ENCODE assay signal across 8 cellular contexts in the genomic region with DNA sequence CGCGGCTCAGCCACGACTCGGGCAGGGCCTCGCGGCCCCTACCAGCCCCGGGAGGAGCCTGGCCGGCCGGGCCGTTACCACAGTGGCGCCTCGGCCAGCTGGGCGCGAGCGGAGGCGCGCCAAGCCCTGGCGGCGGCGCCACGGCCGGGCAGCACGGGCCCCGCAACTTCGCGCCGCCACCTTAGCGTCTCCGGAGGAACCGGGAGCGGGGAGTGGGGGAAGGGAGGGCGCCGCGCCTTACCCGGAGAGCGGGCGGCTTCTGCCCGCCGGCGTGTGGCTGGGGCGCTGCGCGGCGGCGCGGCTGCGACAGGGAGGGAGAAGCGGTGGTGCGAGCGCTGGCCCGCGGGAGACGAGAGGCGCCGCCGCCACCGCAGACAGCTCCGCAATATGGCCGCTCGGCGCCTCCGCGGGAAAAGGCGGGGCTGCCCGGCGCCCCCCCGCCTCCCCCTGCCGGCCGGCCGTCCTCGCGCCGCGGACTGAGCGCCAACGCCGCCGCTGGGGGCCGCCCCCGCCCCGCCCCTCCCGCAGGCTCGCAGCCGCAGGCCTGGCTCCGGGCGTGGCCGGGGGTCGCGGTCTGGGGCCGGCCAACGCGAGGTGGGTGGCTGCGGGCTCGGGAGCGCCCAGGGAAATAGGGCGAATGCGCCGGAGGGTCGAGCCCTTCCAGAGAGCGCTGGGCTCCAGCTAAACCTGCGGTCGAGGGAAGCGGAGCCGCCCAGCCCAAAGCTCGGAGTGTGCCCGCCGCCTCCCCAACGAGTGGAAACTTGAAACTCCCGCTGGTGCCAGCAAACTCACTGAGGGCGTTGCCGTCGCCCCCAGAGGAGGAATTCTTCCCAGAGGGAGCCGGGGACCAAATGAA. TPM values are rescaled to one million over a fixed set of nuclear protein-coding genes. Genes with fewer than 3 reads are reported as not detected.
A peak's percentile ranks its signal among the peaks of the same experiment; 100 is the strongest.
DNase-seq lines count a peak whose midpoint lies in the region; ATAC-seq, FAIRE-seq and TF ChIP-seq lines count a peak whose summit lies in the region.

RDX (minus strand) TSS at position 389 of the 856 bp plus-strand sequence. CDS start 16,922 bp downstream, outside the sequence.

- peak within 1 kb of the TSS; percentile 80 for H3K4me2 ChIP-seq in neural progenitor cell

- peaks cover 30% of the 10 kb centered on the region for H3K4me1 Mint-ChIP-seq in neural progenitor cell

- H3K4me3 ChIP-seq in neural progenitor cell: peak within 1 kb of the TSS; percentile 100

- H3K9me3 Mint-ChIP-seq in neural progenitor cell: peaks cover 2% of the 10 kb centered on the region

- H3K4me1 ChIP-seq in neural progenitor cell: peaks cover 29% of the 10 kb centered on the region

- peaks cover 46% of the 10 kb centered on the region for H4K20me1 ChIP-seq in neural progenitor cell (ENCODE audit: low read depth)

- peak; percentile 83 for DNase-seq in EH (ENCODE audit: low read depth)
- peak; percentile 52 for DNase-seq in HuH-7.5 (ENCODE audit: low spot score)
- DNase-seq in SHP77 treated with DMSO at 0.1 percent for 48 hours (lab: John Stamatoyannopoulos, UW): peak; percentile 35
- DNase-seq in activated naive CD4-positive, alpha-beta T cell (lab: John Stamatoyannopoulos, UW): peak in 3 of 4 experiments; percentile 7 to 45 (median 9)
- DNase-seq in frontal cortex (ENCODE audit: low spot score in 2 of 2): peak; percentile 91 to 96
- DNase-seq in neural progenitor cell (ENCODE audit: low spot score): peak; percentile 94
- peak; percentile 67 for DNase-seq in superior temporal gyrus (ENCODE audit: extremely low spot score)

- no peak for TF ChIP-seq CTCF in neural progenitor cell (IDR thresholded peaks at IDR 0.05)

- H3K27me3 Mint-ChIP-seq in neural progenitor cell (ENCODE audit: insufficient read depth, low read depth): peaks cover 4% of the 10 kb centered on the region

- H3K27me3 ChIP-seq in neural progenitor cell: no peaks in the 10 kb centered on the region

- peak within 1 kb of the TSS; percentile 78 for H3K27ac Mint-ChIP-seq in neural progenitor cell

- peaks cover 2% of the 10 kb centered on the region for H3K36me3 Mint-ChIP-seq in neural progenitor cell

- H3K36me3 ChIP-seq in neural progenitor cell: no peaks in the 10 kb centered on the region

- H3K27ac ChIP-seq in neural progenitor cell: peak within 1 kb of the TSS; percentile 97

- H3F3A ChIP-seq in neural progenitor cell (ENCODE audit: low read depth): peaks cover 15% of the 10 kb centered on the region

- peak within 1 kb of the TSS; percentile 95 for H3K4me3 Mint-ChIP-seq in neural progenitor cell

- no peaks in the 10 kb centered on the region for H3K9me3 ChIP-seq in neural progenitor cell (ENCODE audit: low read depth)

- H3K9ac ChIP-seq in neural progenitor cell: peak within 1 kb of the TSS; percentile 73

- peak within 1 kb of the TSS; percentile 83 for H2AFZ ChIP-seq in neural progenitor cell (replicated peaks)

- FAIRE-seq in frontal cortex (lab: Jason Lieb, UNC): no peak

- H3K79me2 ChIP-seq in neural progenitor cell (ENCODE audit: low read depth): peaks cover 46% of the 10 kb centered on the region

- peak; percentile 73 for ATAC-seq in GM21528 (IDR thresholded peaks at IDR 0.05; ENCODE audit: low FRiP score, unreplicated experiment)

RNA-seq across cellular contexts. Expression of gene RDX, which starts in this region (rescaled TPM):
- total RNA-seq in frontal cortex: 86.0 TPM
- 70.7 and 199 TPM in 2 replicates for total RNA-seq in neural progenitor cell (ENCODE audit: low replicate concordance)

Comparison
In these comparisons a context has a peak if more than half of its experiments do, and no peak if none do; other contexts are left out.
1. Peak in every context shown above with its lines: DNase-seq, ATAC-seq, H3K4me3 ChIP-seq and H3K27ac ChIP-seq.
2. DNase-seq: peak in every context shown above with its lines; median percentile 94 in neural progenitor cell; 94 in frontal cortex; 83 in EH; 67 in superior temporal gyrus; 52 in HuH-7.5; 35 in SHP77 treated with DMSO at 0.1 percent for 48 hours; 9 in activated naive CD4-positive, alpha-beta T cell.